27 cellular contexts compared by ENCODE assay signal in the genomic region with DNA sequence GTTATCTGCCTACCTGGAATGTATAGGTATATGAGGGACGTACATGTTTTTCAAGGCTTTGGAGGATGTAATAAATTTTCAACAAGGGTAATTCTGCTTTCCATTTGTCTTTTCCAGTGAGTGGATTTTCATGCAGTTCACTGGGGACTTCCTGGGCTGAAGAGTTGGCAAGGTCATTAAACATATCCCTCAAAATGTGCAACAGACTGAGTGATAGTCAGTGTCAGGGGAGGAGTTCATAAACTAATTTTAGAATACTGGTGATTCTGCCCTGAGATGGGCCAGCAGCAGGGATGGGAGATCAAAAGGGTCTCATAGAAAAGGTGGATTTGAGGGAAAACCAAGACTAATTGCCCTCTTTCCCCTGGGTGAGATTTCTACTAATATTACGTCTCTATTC.
"Had no signal": no experiment of that assay in that cellular context is flagged by ENCODE, and none has a peak within 500 bp of the region (broad histone marks: within the 10 kb centered on the region; RNA-seq: fewer than 3 reads in every experiment).

No MANE protein-coding gene starts in this region.

- H3K27me3 ChIP-seq: body of pancreas, hepatocyte, ovary, stomach, suprapubic skin, tibial nerve had no signal

- H3K36me3 Mint-ChIP-seq: activated naive CD8-positive, alpha-beta T cell treated with anti-CD3 and anti-CD28 coated beads, Interleukin-2, amount 10 ng/mL, durations not matched to agents 7 days and 5 days; immature natural killer cell; naive thymus-derived CD8-positive, alpha-beta T cell had no signal

- H3K27ac Mint-ChIP-seq: activated CD8-positive, alpha-beta T cell treated with anti-CD3 and anti-CD28 coated beads for 36 hours; activated T-helper 17 cell treated with anti-CD3 and anti-CD28 coated beads, Interleukin-2, amount 50 U/mL, for 72 hours; T-helper 1 cell treated with Interleukin-12 subunit alpha and Interleukin-12 subunit beta and Interleukin-4 antibody, amounts not matched to agents 30 μg/mL and 1 μg/mL, for 36 hours had no signal

- H2AFZ ChIP-seq: hepatocyte had no signal

- H3K27ac ChIP-seq: body of pancreas, lower lobe of right lung, prostate gland, suprapubic skin, tibial nerve had no signal

- H3K27me3 Mint-ChIP-seq: activated CD4-positive, alpha-beta T cell treated with anti-CD3 and anti-CD28 coated beads, Interleukin-2, amount 10 ng/mL, durations not matched to agents 24 days and 14 days; activated CD8-positive, alpha-beta T cell treated with anti-CD3 and anti-CD28 coated beads for 36 hours; activated naive CD8-positive, alpha-beta T cell treated with anti-CD3 and anti-CD28 coated beads, Interleukin-2, amount 10 ng/mL, durations not matched to agents 7 days and 5 days; activated T-helper 17 cell treated with anti-CD3 and anti-CD28 coated beads, Interleukin-2, amount 50 U/mL, for 72 hours; naive thymus-derived CD8-positive, alpha-beta T cell had no signal

- H3K4me3 Mint-ChIP-seq: activated CD8-positive, alpha-beta T cell treated with anti-CD3 and anti-CD28 coated beads for 36 hours; activated naive CD8-positive, alpha-beta T cell treated with anti-CD3 and anti-CD28 coated beads, Interleukin-2, amount 10 ng/mL, durations not matched to agents 7 days and 5 days; activated T-helper 17 cell treated with anti-CD3 and anti-CD28 coated beads, Interleukin-2, amount 50 U/mL, for 72 hours; T-helper 1 cell treated with Interleukin-12 subunit alpha and Interleukin-12 subunit beta and Interleukin-4 antibody, amounts not matched to agents 30 μg/mL and 1 μg/mL, for 36 hours had no signal

- H3K36me3 ChIP-seq: lower lobe of right lung, ovary, prostate gland, stomach, suprapubic skin, tibial nerve had no signal

- FAIRE-seq: endometrium, small intestine, urothelium cell line had no signal

- H3K9me3 ChIP-seq: body of pancreas, lower lobe of right lung, ovary, prostate gland, stomach, suprapubic skin, tibial nerve had no signal

- H3K79me2 ChIP-seq: hepatocyte had no signal

- DNase-seq: activated CD4-positive, alpha-beta T cell treated with anti-CD3 and anti-CD28 coated beads, Interleukin-2, amount 10 ng/mL, durations not matched to agents 24 days and 14 days; activated CD4-positive, CD25-positive, alpha-beta regulatory T cell; activated CD8-positive, alpha-beta T cell treated with anti-CD3 and anti-CD28 coated beads for 36 hours; activated naive CD4-positive, alpha-beta T cell treated with Interleukin-2 at 50 U/mL for 16 hours; activated naive CD8-positive, alpha-beta T cell treated with anti-CD3 and anti-CD28 coated beads, Interleukin-2, amount 10 ng/mL, durations not matched to agents 7 days and 5 days; activated T-cell treated with anti-CD3 and anti-CD28 coated beads, Interleukin-2, amount 50 U/mL, for 1 hour; anterior cingulate cortex; body of pancreas; foreskin melanocyte; immature natural killer cell; lower lobe of right lung; naive thymus-derived CD8-positive, alpha-beta T cell; ovary; right cardiac atrium; small intestine; stimulated activated CD4-positive, alpha-beta T cell treated with anti-CD3 and anti-CD28 coated beads, Interleukin-2, amount 100 ng/mL, for 24 hours; stomach had no signal

- ATAC-seq: activated CD8-positive, alpha-beta T cell treated with anti-CD3 and anti-CD28 coated beads for 36 hours; activated T-helper 17 cell treated with anti-CD3 and anti-CD28 coated beads, Interleukin-2, amount 50 U/mL, for 72 hours; body of pancreas; left lobe of liver; lower lobe of right lung; naive thymus-derived CD8-positive, alpha-beta T cell; stimulated activated effector memory CD8-positive, alpha-beta T cell treated with anti-CD3 and anti-CD28 coated beads, Interleukin-12 subunit alpha, Interleukin-12 subunit beta, amount 100 ng/mL, for 72 hours had no signal

- H3K9me3 Mint-ChIP-seq: activated CD4-positive, alpha-beta T cell treated with anti-CD3 and anti-CD28 coated beads, Interleukin-2, amount 10 ng/mL, durations not matched to agents 24 days and 14 days; activated CD8-positive, alpha-beta T cell treated with anti-CD3 and anti-CD28 coated beads for 36 hours; activated naive CD8-positive, alpha-beta T cell treated with anti-CD3 and anti-CD28 coated beads, Interleukin-2, amount 10 ng/mL, durations not matched to agents 7 days and 5 days; activated T-helper 17 cell treated with anti-CD3 and anti-CD28 coated beads, Interleukin-2, amount 50 U/mL, for 72 hours; immature natural killer cell; naive thymus-derived CD8-positive, alpha-beta T cell; stimulated activated effector memory CD8-positive, alpha-beta T cell treated with anti-CD3 and anti-CD28 coated beads, Interleukin-12 subunit alpha, Interleukin-12 subunit beta, amount 100 ng/mL, for 72 hours had no signal

- H3K4me1 ChIP-seq: prostate gland had no signal

- H3K4me3 ChIP-seq: body of pancreas, hepatocyte, lower lobe of right lung, ovary, prostate gland, stomach, suprapubic skin, tibial nerve had no signal
